In the genomic region with DNA sequence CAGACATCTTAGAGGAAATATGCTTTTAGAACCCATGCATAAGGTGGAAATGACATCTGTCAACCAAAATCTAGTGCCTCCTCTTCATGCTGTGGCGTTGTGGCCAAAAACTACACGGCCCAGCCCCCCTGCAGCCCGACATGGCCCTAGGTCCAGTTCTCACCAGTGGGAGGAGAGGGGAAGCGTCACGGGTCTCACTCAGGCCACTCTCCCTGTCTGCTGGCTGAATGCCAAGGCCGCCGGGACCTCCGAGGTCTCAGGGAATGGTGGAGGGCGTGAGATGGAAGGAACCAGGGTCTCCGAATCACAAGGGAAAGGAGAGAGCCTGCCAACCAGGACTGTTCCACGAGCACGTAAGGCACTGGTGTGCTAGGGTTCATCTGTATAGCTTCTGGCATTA, we compare ENCODE assay signal across 25 cellular contexts.
DNase-seq lines count a peak whose midpoint lies in the region; ATAC-seq and TF ChIP-seq lines count a peak whose summit lies in the region.
"Had no signal": no experiment of that assay in that cellular context is flagged by ENCODE, and none has a peak within 500 bp of the region (broad histone marks: within the 10 kb centered on the region; RNA-seq: fewer than 3 reads in every experiment).

No MANE protein-coding gene starts in this region.

- 41 to 43% methylated on average over 12 of the region's 12 CpGs for WGBS in tibial nerve, 2 donors

- peak overlapping the region; percentile 30 for H3K4me3 Mint-ChIP-seq in Caco-2 (ENCODE audit: unreplicated experiment)
- H3K4me3 Mint-ChIP-seq in nephron = no peak overlapping the region
- H3K4me3 Mint-ChIP-seq: activated B cell treated with CpG ODN at 0.5 μM for 24 hours; activated CD4-positive, alpha-beta memory T cell treated with anti-CD3 and anti-CD28 coated beads for 36 hours; stimulated activated effector memory CD8-positive, alpha-beta T cell treated with anti-CD3 and anti-CD28 coated beads, Interleukin-12 subunit alpha, Interleukin-12 subunit beta, amount 100 ng/mL, for 72 hours had no signal

- no peaks in the 10 kb centered on the region for H3K36me3 Mint-ChIP-seq in Caco-2 (ENCODE audit: insufficient read depth, unreplicated experiment)
- no peaks in the 10 kb centered on the region for H3K36me3 Mint-ChIP-seq in nephron (ENCODE audit: low read depth)

- CTCF ChIA-PET in Caco-2 (lab: Charles Lee) = no interaction called here

- intact Hi-C loops in Caco-2 (cut with micrococcal nuclease; ENCODE audit: unreplicated experiment) = no loop called here

- H3K9me3 Mint-ChIP-seq in Caco-2 (ENCODE audit: unreplicated experiment) = no peaks in the 10 kb centered on the region
- no peaks in the 10 kb centered on the region for H3K9me3 Mint-ChIP-seq in nephron
- H3K9me3 Mint-ChIP-seq: activated B cell treated with CpG ODN at 0.5 μM for 24 hours; activated CD4-positive, alpha-beta memory T cell treated with anti-CD3 and anti-CD28 coated beads for 36 hours; activated naive CD4-positive, alpha-beta T cell treated with anti-CD3 and anti-CD28 coated beads, Interleukin-2, amount 50 U/mL, for 72 hours; activated T-helper 2 cell treated with anti-CD3 and anti-CD28 coated beads, Interferon-gamma antibody, Interleukin-2, Interleukin-4, amounts not matched to agents 10 μg/mL and 5 μg/mL and 100 μg/mL, durations not matched to agents 14 hours and 24 hours and 36 hours; stimulated activated effector memory CD8-positive, alpha-beta T cell treated with anti-CD3 and anti-CD28 coated beads, Interleukin-12 subunit alpha, Interleukin-12 subunit beta, amount 100 ng/mL, for 72 hours had no signal

- TF ChIP-seq POLR2A in tibial nerve (IDR thresholded peaks at IDR 0.05) = no peak

- H3K4me2 ChIP-seq in fibroblast of lung (ENCODE audit: extremely low read depth, insufficient read depth, low read length) = peak overlapping the region; percentile 9
- H3K4me2 ChIP-seq: PC-9 had no signal

- DNase-seq in Caco-2 = no peak
- DNase-seq in OCI-M1 (lab: John Stamatoyannopoulos, UW) = peak; percentile 8
- no peak for DNase-seq in fibroblast of lung (ENCODE audit: low read depth in 2 of 2)
- no peak for DNase-seq in tibial nerve (ENCODE audit: low spot score in 2 of 2)
- DNase-seq in AG08395 (ENCODE audit: low spot score) = no peak
- DNase-seq: activated B cell treated with CpG ODN at 0.5 μM for 24 hours; activated CD4-positive, alpha-beta memory T cell treated with anti-CD3 and anti-CD28 coated beads for 36 hours; C1 segment of cervical spinal cord; effector memory CD4-positive, alpha-beta T cell; gastrocnemius medialis; NCI-H2029 treated with DMSO at 0.1 percent for 48 hours; NCI-H82; PC-9; SHP77 treated with DMSO at 0.1 percent for 48 hours; spleen; stimulated activated CD4-positive, alpha-beta T cell treated with anti-CD3 and anti-CD28 coated beads, Interleukin-2, amount 100 ng/mL, for 48 hours; substantia nigra had no signal

- no peak overlapping the region for H3K9ac ChIP-seq in fibroblast of lung (ENCODE audit: insufficient read depth, low read length)

- TF ChIP-seq CTCF in Caco-2 (IDR thresholded peaks at IDR 0.05; ENCODE audit: insufficient read depth in 1 of 2, low read depth in 1 of 2, low read length in 1 of 2, severe bottlenecking in 1 of 2, unreplicated experiment in 1 of 2) (no peak), fibroblast of lung (conservative IDR thresholded peaks at IDR 0.05 in 1 of 2, IDR thresholded peaks at IDR 0.05 in 1 of 2; ENCODE audit: low read depth in 1 of 2, low read length in 2 of 2) (no peak), nephron (IDR thresholded peaks at IDR 0.05; ENCODE audit: unreplicated experiment in 3 of 3) (no peak), tibial nerve (IDR thresholded peaks at IDR 0.05) (no peak)

- H3K79me2 ChIP-seq in fibroblast of lung (ENCODE audit: control insufficient read depth, insufficient read depth, low read length) = no peaks in the 10 kb centered on the region

- H4K20me1 ChIP-seq in fibroblast of lung (ENCODE audit: control insufficient read depth, extremely low read depth, insufficient read depth, low read length) = no peaks in the 10 kb centered on the region

- H3K27me3 ChIP-seq in Caco-2 (replicated peaks; ENCODE audit: control insufficient read depth, insufficient read depth, low read length) (no peaks in the 10 kb centered on the region), fibroblast of lung (ENCODE audit: control insufficient read depth, insufficient read depth, low read length) (no peaks in the 10 kb centered on the region), tibial nerve (no peaks in the 10 kb centered on the region)
- H3K27me3 ChIP-seq: gastrocnemius medialis, neutrophil, spleen had no signal

- H3K9me3 ChIP-seq in Caco-2 (no peaks in the 10 kb centered on the region), fibroblast of lung (ENCODE audit: control insufficient read depth, insufficient read depth, low read depth, low read length) (no peaks in the 10 kb centered on the region), tibial nerve (no peaks in the 10 kb centered on the region)
- H3K9me3 ChIP-seq: gastrocnemius medialis, neutrophil, spleen had no signal

- POLR2A ChIA-PET in Caco-2 (lab: Charles Lee) = no interaction called here

- H3K27me3 Mint-ChIP-seq in Caco-2 (ENCODE audit: insufficient read depth, unreplicated experiment) (no peaks in the 10 kb centered on the region), nephron (ENCODE audit: low read depth) (peaks cover 6% of the 10 kb centered on the region)
- H3K27me3 Mint-ChIP-seq: activated B cell treated with CpG ODN at 0.5 μM for 24 hours had no signal

- H3K4me3 ChIP-seq in Caco-2 (ENCODE audit: low read depth, low read length) (no peak overlapping the region), fibroblast of lung (replicated peaks in 1 of 4; ENCODE audit: control extremely low read depth in 1 of 4, insufficient read depth in 1 of 4, low read depth in 3 of 4, low read length in 4 of 4) (no peak overlapping the region), tibial nerve (no peak overlapping the region)
- H3K4me3 ChIP-seq: gastrocnemius medialis, PC-9, spleen had no signal

- H3K27ac ChIP-seq in fibroblast of lung (ENCODE audit: insufficient read depth, low read length) (no peak overlapping the region), tibial nerve (no peak overlapping the region)
- H3K27ac ChIP-seq: gastrocnemius medialis, neutrophil, PC-9, spleen had no signal

- H3K4me1 ChIP-seq in Caco-2 = peaks cover 15% of the 10 kb centered on the region; the same call in 1 of the 2 replicates
- H3K4me1 ChIP-seq in fibroblast of lung (ENCODE audit: control insufficient read depth, extremely low read depth, insufficient read depth, low read length) = peaks cover 15% of the 10 kb centered on the region
- peaks cover 0 to 17% (median 0%) of the 10 kb centered on the region in 4 donors for H3K4me1 ChIP-seq in tibial nerve
- H3K4me1 ChIP-seq: gastrocnemius medialis had no signal

- peaks cover 26% of the 10 kb centered on the region for H3K4me1 Mint-ChIP-seq in Caco-2 (ENCODE audit: low read depth, unreplicated experiment)
- H3K4me1 Mint-ChIP-seq in nephron = peaks cover 38% of the 10 kb centered on the region

- TF ChIP-seq EP300 in tibial nerve (IDR thresholded peaks at IDR 0.05) = no peak

- no peak for ATAC-seq in GM18909 (IDR thresholded peaks at IDR 0.05; ENCODE audit: poor library complexity, unreplicated experiment)
- ATAC-seq: activated naive CD4-positive, alpha-beta T cell treated with anti-CD3 and anti-CD28 coated beads, Interleukin-2, amount 50 U/mL, for 72 hours; esophagus mucosa; HCT116; stimulated activated effector memory CD8-positive, alpha-beta T cell treated with anti-CD3 and anti-CD28 coated beads, Interleukin-12 subunit alpha, Interleukin-12 subunit beta, amount 100 ng/mL, for 72 hours had no signal

- no peaks in the 10 kb centered on the region for H3K36me3 ChIP-seq in Caco-2 (ENCODE audit: control insufficient read depth, insufficient read depth, low read length)
- H3K36me3 ChIP-seq in fibroblast of lung (ENCODE audit: control insufficient read depth, insufficient read depth, low read length) = no peaks in the 10 kb centered on the region
- H3K36me3 ChIP-seq in tibial nerve = no peaks in the 10 kb centered on the region
- H3K36me3 ChIP-seq: gastrocnemius medialis, neutrophil, spleen had no signal

- H2AFZ ChIP-seq in fibroblast of lung (ENCODE audit: low read length) = no peak overlapping the region
- H2AFZ ChIP-seq: PC-9 had no signal

- no TSS peak for BruUV-seq in Caco-2 (replicated peaks; lab: Mats Ljungman, UMichigan)

- peak overlapping the region; percentile 43 for H3K27ac Mint-ChIP-seq in Caco-2 (ENCODE audit: unreplicated experiment)
- H3K27ac Mint-ChIP-seq in nephron = peak overlapping the region; percentile 8 to 55 (median 48)
- H3K27ac Mint-ChIP-seq: activated B cell treated with CpG ODN at 0.5 μM for 24 hours; activated CD4-positive, alpha-beta memory T cell treated with anti-CD3 and anti-CD28 coated beads for 36 hours; activated naive CD4-positive, alpha-beta T cell treated with anti-CD3 and anti-CD28 coated beads, Interleukin-2, amount 50 U/mL, for 72 hours; activated T-helper 2 cell treated with anti-CD3 and anti-CD28 coated beads, Interferon-gamma antibody, Interleukin-2, Interleukin-4, amounts not matched to agents 10 μg/mL and 5 μg/mL and 100 μg/mL, durations not matched to agents 14 hours and 24 hours and 36 hours; stimulated activated effector memory CD8-positive, alpha-beta T cell treated with anti-CD3 and anti-CD28 coated beads, Interleukin-12 subunit alpha, Interleukin-12 subunit beta, amount 100 ng/mL, for 72 hours had no signal
